8 cellular contexts compared by ENCODE assay signal in the genomic region with DNA sequence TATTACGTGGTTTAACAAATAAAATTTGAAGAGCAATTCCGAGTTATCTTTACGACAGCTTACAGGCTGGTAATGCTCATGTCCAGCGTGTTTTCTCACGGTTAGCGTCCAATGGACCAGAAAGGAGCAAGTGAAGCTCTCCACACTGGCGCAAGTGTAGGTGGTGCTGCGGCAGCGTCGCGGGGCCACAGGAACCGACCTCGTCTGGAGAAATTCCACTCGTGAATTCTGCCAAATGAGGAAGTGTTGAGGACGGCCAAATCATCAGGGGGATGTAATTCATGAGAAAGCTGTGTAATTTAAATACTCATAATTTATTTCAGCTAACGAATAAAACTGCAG. TPM values are rescaled to one million over a fixed set of nuclear protein-coding genes. Genes with fewer than 3 reads are reported as not detected.
DNase-seq lines count a peak whose midpoint lies in the region; ATAC-seq and TF ChIP-seq lines count a peak whose summit lies in the region.

No MANE protein-coding gene starts in this region.

- peaks cover 13% of the 10 kb centered on the region for H3K9me3 Mint-ChIP-seq in activated naive CD4-positive, alpha-beta T cell treated with anti-CD3 and anti-CD28 coated beads, Interleukin-2, amount 10 ng/mL, durations not matched to agents 7 days and 5 days
- peaks cover 20% of the 10 kb centered on the region for H3K9me3 Mint-ChIP-seq in activated naive CD8-positive, alpha-beta T cell treated with anti-CD3 and anti-CD28 coated beads, Interleukin-2, amount 50 U/mL, for 24 hours

- H3K4me1 ChIP-seq in thoracic aorta (ENCODE audit: control insufficient read depth in 1 of 2, low read depth in 2 of 2), result peaks cover 6 to 18% of the 10 kb centered on the region in 2 donors

- peak overlapping the region; percentile 90 for H3K4me3 Mint-ChIP-seq in activated naive CD4-positive, alpha-beta T cell treated with anti-CD3 and anti-CD28 coated beads, Interleukin-2, amount 10 ng/mL, durations not matched to agents 7 days and 5 days
- peak overlapping the region; percentile 85 for H3K4me3 Mint-ChIP-seq in activated naive CD8-positive, alpha-beta T cell treated with anti-CD3 and anti-CD28 coated beads, Interleukin-2, amount 50 U/mL, for 24 hours

- no peak for DNase-seq in activated naive CD4-positive, alpha-beta T cell treated with anti-CD3 and anti-CD28 coated beads, Interleukin-2, amount 10 ng/mL, durations not matched to agents 7 days and 5 days
- no peak for DNase-seq in activated naive CD4-positive, alpha-beta T cell treated with anti-CD3 and anti-CD28 coated beads, Interleukin-2, amount 50 U/mL, for 16 hours
- no peak for DNase-seq in activated naive CD8-positive, alpha-beta T cell treated with anti-CD3 and anti-CD28 coated beads, Interleukin-2, amount 50 U/mL, for 24 hours
- no peak for DNase-seq in left colon
- no peak for DNase-seq in thoracic aorta (ENCODE audit: low spot score)
- no peak for DNase-seq in NCI-H1048 (lab: John Stamatoyannopoulos, UW)
- DNase-seq in effector CD4-positive, alpha-beta T cell, result no peak

- peak; percentile 18 for ATAC-seq in HG03139 (IDR thresholded peaks at IDR 0.05; ENCODE audit: unreplicated experiment)
- no peak for ATAC-seq in activated naive CD8-positive, alpha-beta T cell treated with anti-CD3 and anti-CD28 coated beads, Interleukin-2, amount 50 U/mL, for 24 hours
- peak; percentile 35 for ATAC-seq in left colon
- ATAC-seq in thoracic aorta (ENCODE audit: insufficient number of reproducible peaks, low FRiP score, low read depth), result no peak

- H3K27me3 ChIP-seq in thoracic aorta (replicated peaks; ENCODE audit: insufficient read depth), result no peaks in the 10 kb centered on the region

- peaks cover 38% of the 10 kb centered on the region for H3K4me1 Mint-ChIP-seq in activated naive CD4-positive, alpha-beta T cell treated with anti-CD3 and anti-CD28 coated beads, Interleukin-2, amount 10 ng/mL, durations not matched to agents 7 days and 5 days
- H3K4me1 Mint-ChIP-seq in activated naive CD8-positive, alpha-beta T cell treated with anti-CD3 and anti-CD28 coated beads, Interleukin-2, amount 50 U/mL, for 24 hours, result peaks cover 30% of the 10 kb centered on the region

- intact Hi-C loops in left colon (cut with DNase I, micrococcal nuclease), result loop anchor here in 1 of 2 donors (5.0 kb wide), 1 partner anchor 81 kb away; the partner anchor contains the start of gene ZNF33A

- peak overlapping the region; percentile 95 for H3K27ac Mint-ChIP-seq in activated naive CD4-positive, alpha-beta T cell treated with anti-CD3 and anti-CD28 coated beads, Interleukin-2, amount 10 ng/mL, durations not matched to agents 7 days and 5 days
- peak overlapping the region; percentile 90 for H3K27ac Mint-ChIP-seq in activated naive CD8-positive, alpha-beta T cell treated with anti-CD3 and anti-CD28 coated beads, Interleukin-2, amount 50 U/mL, for 24 hours

- peaks cover 41% of the 10 kb centered on the region for H3K36me3 Mint-ChIP-seq in activated naive CD4-positive, alpha-beta T cell treated with anti-CD3 and anti-CD28 coated beads, Interleukin-2, amount 10 ng/mL, durations not matched to agents 7 days and 5 days
- H3K36me3 Mint-ChIP-seq in activated naive CD8-positive, alpha-beta T cell treated with anti-CD3 and anti-CD28 coated beads, Interleukin-2, amount 50 U/mL, for 24 hours (ENCODE audit: low read depth), result peaks cover 38% of the 10 kb centered on the region

- H3K9me3 ChIP-seq in thoracic aorta, result no peaks in the 10 kb centered on the region

- CTCF ChIA-PET in activated naive CD4-positive, alpha-beta T cell treated with anti-CD3 and anti-CD28 coated beads, Interleukin-2, amount 10 ng/mL, durations not matched to agents 7 days and 5 days (lab: Charles Lee), result no interaction called here

- no peaks in the 10 kb centered on the region for H3K27me3 Mint-ChIP-seq in activated naive CD4-positive, alpha-beta T cell treated with anti-CD3 and anti-CD28 coated beads, Interleukin-2, amount 10 ng/mL, durations not matched to agents 7 days and 5 days
- H3K27me3 Mint-ChIP-seq in activated naive CD8-positive, alpha-beta T cell treated with anti-CD3 and anti-CD28 coated beads, Interleukin-2, amount 50 U/mL, for 24 hours, result no peaks in the 10 kb centered on the region

- no peak for TF ChIP-seq CTCF in thoracic aorta (IDR thresholded peaks at IDR 0.05)

- peak overlapping the region; percentile 95 for H3K4me3 ChIP-seq in thoracic aorta

- H3K27ac ChIP-seq in thoracic aorta, result peak overlapping the region; percentile 83 to 91

- peaks cover 19% of the 10 kb centered on the region for H3K36me3 ChIP-seq in thoracic aorta

RNA-seq across cellular contexts. Expression of gene ZNF37A, which starts 0.3 kb away (rescaled TPM):
- total RNA-seq in left colon (1 to 10 TPM; 8.8 TPM), thoracic aorta (10 to 100 TPM; 18.4 to 43.3 TPM)

Comparison
In these comparisons a context has a peak if more than half of its experiments do, and no peak if none do; other contexts are left out.
1. ATAC-seq: peak in HG03139 (single experiment) and left colon (single experiment); none in activated naive CD8-positive, alpha-beta T cell treated with anti-CD3 and anti-CD28 coated beads, Interleukin-2, amount 50 U/mL, for 24 hours (single experiment) and thoracic aorta (single experiment).